In the genomic region with DNA sequence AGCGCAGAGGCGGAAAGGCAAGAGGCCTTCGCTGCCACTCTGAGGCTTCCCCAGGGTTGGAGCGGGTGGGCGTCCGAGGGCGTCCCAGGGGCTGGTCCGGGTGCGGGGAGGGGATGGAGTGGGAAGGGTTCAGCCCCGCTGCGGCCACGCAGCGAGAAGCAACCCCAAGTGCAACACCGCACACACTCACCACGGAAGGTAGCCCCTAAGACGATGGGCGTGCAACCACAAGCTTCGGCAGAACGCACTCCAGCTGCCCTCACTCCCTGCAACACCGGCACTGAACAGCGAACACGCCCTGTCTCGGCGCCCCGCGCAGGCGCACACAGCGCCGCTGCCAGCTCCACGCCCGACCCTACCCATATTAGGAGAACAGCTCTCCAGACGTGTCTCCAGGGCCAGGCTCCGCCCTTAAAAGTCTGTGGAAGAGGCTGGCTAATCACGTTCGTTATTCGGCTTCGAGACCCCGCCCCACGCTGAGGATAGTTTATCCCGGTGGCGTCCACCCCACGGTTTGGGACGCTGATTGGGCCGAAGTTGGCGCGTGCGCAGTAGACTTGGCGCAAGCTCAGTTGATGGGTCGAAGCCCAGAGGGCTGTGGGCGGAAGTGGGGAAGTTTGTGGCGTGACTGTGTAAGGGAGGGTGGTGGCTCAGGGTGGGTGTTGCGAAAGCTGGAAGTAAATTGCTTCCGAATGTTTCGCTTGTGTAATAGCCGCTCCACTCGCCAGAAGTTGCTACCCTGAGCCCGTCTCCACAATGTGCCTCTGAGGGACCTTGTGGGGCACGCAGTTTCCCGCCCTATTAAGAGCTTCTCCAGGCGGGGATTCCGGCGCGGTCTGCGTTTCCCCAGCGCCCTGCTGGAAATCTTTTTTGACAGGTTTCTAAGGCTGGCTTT, we compare ENCODE assay signal across 1 cellular context.
TF ChIP-seq lines count a peak whose summit lies in the region.

A gene (minus strand): TSS at position 300 of the 895 bp plus-strand sequence. CDS start 343 bp downstream, outside the sequence.

TF ChIP-seq in HepG2, 621 proteins besides CTCF, POLR2A, EP300 and RAD21 (continued from another document and continues in another):
- TF ChIP-seq, protein P1, sequence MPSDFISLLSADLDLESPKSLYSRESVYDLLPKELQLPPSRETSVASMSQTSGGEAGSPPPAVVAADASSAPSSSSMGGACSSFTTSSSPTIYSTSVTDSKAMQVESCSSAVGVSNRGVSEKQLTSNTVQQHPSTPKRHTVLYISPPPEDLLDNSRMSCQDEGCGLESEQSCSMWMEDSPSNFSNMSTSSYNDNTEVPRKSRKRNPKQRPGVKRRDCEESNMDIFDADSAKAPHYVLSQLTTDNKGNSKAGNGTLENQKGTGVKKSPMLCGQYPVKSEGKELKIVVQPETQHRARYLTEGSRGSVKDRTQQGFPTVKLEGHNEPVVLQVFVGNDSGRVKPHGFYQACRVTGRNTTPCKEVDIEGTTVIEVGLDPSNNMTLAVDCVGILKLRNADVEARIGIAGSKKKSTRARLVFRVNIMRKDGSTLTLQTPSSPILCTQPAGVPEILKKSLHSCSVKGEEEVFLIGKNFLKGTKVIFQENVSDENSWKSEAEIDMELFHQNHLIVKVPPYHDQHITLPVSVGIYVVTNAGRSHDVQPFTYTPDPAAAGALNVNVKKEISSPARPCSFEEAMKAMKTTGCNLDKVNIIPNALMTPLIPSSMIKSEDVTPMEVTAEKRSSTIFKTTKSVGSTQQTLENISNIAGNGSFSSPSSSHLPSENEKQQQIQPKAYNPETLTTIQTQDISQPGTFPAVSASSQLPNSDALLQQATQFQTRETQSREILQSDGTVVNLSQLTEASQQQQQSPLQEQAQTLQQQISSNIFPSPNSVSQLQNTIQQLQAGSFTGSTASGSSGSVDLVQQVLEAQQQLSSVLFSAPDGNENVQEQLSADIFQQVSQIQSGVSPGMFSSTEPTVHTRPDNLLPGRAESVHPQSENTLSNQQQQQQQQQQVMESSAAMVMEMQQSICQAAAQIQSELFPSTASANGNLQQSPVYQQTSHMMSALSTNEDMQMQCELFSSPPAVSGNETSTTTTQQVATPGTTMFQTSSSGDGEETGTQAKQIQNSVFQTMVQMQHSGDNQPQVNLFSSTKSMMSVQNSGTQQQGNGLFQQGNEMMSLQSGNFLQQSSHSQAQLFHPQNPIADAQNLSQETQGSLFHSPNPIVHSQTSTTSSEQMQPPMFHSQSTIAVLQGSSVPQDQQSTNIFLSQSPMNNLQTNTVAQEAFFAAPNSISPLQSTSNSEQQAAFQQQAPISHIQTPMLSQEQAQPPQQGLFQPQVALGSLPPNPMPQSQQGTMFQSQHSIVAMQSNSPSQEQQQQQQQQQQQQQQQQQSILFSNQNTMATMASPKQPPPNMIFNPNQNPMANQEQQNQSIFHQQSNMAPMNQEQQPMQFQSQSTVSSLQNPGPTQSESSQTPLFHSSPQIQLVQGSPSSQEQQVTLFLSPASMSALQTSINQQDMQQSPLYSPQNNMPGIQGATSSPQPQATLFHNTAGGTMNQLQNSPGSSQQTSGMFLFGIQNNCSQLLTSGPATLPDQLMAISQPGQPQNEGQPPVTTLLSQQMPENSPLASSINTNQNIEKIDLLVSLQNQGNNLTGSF (CRISPR knock-in tag; IDR thresholded peaks at IDR 0.05) = no peak
- TF ChIP-seq ZNF775 (CRISPR knock-in tag; IDR thresholded peaks at IDR 0.05; ENCODE audit: borderline replicate concordance) (no peak), ZNF451 (CRISPR knock-in tag; IDR thresholded peaks at IDR 0.05) (no peak), SP1 (IDR thresholded peaks at IDR 0.05) (no peak), SP1 (CRISPR knock-in tag; IDR thresholded peaks at IDR 0.05) (peak; percentile 37; the same call in 1 of the 2 replicates), SKI (IDR thresholded peaks at IDR 0.05; ENCODE audit: partially characterized antibody) (peak; percentile 73), ZNF615 (CRISPR knock-in tag; IDR thresholded peaks at IDR 0.05; ENCODE audit: borderline replicate concordance) (no peak), ARNT (IDR thresholded peaks at IDR 0.05) (no peak), ZNF124 (CRISPR knock-in tag; IDR thresholded peaks at IDR 0.05) (no peak), ZNF878 (CRISPR knock-in tag; IDR thresholded peaks at IDR 0.05) (0 out of 2 replicates have a peak, but pooled peaks have one; percentile 0), ZSCAN20 (CRISPR knock-in tag; IDR thresholded peaks at IDR 0.05; ENCODE audit: borderline replicate concordance) (no peak), CREB1 (IDR thresholded peaks at IDR 0.05) (0 out of 2 replicates have a peak, but pooled peaks have one; percentile 33), CREB1 (CRISPR knock-in tag; IDR thresholded peaks at IDR 0.05) (peak; percentile 61), GATAD2A (CRISPR knock-in tag; IDR thresholded peaks at IDR 0.05) (peak; percentile 43; the same call in 1 of the 2 replicates), RNF2 (conservative IDR thresholded peaks at IDR 0.05; ENCODE audit: low read depth) (no peak), IKZF4 (CRISPR knock-in tag; IDR thresholded peaks at IDR 0.05; ENCODE audit: borderline replicate concordance, low read depth, not compliant biosample characterization) (no peak)
- TF ChIP-seq, protein P2, sequence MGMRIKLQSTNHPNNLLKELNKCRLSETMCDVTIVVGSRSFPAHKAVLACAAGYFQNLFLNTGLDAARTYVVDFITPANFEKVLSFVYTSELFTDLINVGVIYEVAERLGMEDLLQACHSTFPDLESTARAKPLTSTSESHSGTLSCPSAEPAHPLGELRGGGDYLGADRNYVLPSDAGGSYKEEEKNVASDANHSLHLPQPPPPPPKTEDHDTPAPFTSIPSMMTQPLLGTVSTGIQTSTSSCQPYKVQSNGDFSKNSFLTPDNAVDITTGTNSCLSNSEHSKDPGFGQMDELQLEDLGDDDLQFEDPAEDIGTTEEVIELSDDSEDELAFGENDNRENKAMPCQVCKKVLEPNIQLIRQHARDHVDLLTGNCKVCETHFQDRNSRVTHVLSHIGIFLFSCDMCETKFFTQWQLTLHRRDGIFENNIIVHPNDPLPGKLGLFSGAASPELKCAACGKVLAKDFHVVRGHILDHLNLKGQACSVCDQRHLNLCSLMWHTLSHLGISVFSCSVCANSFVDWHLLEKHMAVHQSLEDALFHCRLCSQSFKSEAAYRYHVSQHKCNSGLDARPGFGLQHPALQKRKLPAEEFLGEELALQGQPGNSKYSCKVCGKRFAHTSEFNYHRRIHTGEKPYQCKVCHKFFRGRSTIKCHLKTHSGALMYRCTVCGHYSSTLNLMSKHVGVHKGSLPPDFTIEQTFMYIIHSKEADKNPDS (CRISPR knock-in tag; IDR thresholded peaks at IDR 0.05) = no peak
- TF ChIP-seq, protein P3, sequence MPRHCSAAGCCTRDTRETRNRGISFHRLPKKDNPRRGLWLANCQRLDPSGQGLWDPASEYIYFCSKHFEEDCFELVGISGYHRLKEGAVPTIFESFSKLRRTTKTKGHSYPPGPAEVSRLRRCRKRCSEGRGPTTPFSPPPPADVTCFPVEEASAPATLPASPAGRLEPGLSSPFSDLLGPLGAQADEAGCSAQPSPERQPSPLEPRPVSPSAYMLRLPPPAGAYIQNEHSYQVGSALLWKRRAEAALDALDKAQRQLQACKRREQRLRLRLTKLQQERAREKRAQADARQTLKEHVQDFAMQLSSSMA (CRISPR knock-in tag; IDR thresholded peaks at IDR 0.05) = peak; percentile 25; the same call in 1 of the 2 replicates
- TF ChIP-seq, protein P4, sequence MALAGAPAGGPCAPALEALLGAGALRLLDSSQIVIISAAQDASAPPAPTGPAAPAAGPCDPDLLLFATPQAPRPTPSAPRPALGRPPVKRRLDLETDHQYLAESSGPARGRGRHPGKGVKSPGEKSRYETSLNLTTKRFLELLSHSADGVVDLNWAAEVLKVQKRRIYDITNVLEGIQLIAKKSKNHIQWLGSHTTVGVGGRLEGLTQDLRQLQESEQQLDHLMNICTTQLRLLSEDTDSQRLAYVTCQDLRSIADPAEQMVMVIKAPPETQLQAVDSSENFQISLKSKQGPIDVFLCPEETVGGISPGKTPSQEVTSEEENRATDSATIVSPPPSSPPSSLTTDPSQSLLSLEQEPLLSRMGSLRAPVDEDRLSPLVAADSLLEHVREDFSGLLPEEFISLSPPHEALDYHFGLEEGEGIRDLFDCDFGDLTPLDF (CRISPR knock-in tag; IDR thresholded peaks at IDR 0.05) = peak; percentile 72
- TF ChIP-seq, protein P5, sequence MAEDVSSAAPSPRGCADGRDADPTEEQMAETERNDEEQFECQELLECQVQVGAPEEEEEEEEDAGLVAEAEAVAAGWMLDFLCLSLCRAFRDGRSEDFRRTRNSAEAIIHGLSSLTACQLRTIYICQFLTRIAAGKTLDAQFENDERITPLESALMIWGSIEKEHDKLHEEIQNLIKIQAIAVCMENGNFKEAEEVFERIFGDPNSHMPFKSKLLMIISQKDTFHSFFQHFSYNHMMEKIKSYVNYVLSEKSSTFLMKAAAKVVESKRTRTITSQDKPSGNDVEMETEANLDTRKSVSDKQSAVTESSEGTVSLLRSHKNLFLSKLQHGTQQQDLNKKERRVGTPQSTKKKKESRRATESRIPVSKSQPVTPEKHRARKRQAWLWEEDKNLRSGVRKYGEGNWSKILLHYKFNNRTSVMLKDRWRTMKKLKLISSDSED (CRISPR knock-in tag; IDR thresholded peaks at IDR 0.05) = 0 out of 2 replicates have a peak, but pooled peaks have one; percentile 7
- TF ChIP-seq, protein P6, sequence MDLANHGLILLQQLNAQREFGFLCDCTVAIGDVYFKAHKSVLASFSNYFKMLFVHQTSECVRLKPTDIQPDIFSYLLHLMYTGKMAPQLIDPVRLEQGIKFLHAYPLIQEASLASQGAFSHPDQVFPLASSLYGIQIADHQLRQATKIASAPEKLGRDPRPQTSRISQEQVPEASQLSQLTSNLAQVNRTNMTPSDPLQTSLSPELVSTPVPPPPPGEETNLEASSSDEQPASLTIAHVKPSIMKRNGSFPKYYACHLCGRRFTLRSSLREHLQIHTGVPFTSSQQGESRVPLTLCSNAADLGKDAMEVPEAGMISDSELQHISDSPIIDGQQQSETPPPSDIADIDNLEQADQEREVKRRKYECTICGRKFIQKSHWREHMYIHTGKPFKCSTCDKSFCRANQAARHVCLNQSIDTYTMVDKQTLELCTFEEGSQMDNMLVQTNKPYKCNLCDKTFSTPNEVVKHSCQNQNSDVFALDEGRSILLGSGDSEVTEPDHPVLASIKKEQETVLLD (CRISPR knock-in tag; IDR thresholded peaks at IDR 0.05; ENCODE audit: low read depth) = no peak
- TF ChIP-seq, protein P7, sequence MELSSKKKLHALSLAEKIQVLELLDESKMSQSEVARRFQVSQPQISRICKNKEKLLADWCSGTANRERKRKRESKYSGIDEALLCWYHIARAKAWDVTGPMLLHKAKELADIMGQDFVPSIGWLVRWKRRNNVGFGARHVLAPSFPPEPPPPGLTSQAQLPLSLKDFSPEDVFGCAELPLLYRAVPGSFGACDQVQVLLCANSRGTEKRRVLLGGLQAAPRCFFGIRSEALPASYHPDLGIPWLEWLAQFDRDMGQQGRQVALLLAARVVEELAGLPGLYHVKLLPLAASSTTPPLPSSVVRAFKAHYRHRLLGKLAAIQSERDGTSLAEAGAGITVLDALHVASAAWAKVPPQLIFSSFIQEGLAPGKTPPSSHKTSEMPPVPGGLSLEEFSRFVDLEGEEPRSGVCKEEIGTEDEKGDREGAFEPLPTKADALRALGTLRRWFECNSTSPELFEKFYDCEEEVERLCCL (CRISPR knock-in tag; IDR thresholded peaks at IDR 0.05; ENCODE audit: borderline replicate concordance) = no peak
- TF ChIP-seq, protein P8, sequence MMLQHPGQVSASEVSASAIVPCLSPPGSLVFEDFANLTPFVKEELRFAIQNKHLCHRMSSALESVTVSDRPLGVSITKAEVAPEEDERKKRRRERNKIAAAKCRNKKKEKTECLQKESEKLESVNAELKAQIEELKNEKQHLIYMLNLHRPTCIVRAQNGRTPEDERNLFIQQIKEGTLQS (CRISPR knock-in tag; IDR thresholded peaks at IDR 0.05) = 0 out of 2 replicates have a peak, but pooled peaks have one; percentile 34
- TF ChIP-seq, protein P9, sequence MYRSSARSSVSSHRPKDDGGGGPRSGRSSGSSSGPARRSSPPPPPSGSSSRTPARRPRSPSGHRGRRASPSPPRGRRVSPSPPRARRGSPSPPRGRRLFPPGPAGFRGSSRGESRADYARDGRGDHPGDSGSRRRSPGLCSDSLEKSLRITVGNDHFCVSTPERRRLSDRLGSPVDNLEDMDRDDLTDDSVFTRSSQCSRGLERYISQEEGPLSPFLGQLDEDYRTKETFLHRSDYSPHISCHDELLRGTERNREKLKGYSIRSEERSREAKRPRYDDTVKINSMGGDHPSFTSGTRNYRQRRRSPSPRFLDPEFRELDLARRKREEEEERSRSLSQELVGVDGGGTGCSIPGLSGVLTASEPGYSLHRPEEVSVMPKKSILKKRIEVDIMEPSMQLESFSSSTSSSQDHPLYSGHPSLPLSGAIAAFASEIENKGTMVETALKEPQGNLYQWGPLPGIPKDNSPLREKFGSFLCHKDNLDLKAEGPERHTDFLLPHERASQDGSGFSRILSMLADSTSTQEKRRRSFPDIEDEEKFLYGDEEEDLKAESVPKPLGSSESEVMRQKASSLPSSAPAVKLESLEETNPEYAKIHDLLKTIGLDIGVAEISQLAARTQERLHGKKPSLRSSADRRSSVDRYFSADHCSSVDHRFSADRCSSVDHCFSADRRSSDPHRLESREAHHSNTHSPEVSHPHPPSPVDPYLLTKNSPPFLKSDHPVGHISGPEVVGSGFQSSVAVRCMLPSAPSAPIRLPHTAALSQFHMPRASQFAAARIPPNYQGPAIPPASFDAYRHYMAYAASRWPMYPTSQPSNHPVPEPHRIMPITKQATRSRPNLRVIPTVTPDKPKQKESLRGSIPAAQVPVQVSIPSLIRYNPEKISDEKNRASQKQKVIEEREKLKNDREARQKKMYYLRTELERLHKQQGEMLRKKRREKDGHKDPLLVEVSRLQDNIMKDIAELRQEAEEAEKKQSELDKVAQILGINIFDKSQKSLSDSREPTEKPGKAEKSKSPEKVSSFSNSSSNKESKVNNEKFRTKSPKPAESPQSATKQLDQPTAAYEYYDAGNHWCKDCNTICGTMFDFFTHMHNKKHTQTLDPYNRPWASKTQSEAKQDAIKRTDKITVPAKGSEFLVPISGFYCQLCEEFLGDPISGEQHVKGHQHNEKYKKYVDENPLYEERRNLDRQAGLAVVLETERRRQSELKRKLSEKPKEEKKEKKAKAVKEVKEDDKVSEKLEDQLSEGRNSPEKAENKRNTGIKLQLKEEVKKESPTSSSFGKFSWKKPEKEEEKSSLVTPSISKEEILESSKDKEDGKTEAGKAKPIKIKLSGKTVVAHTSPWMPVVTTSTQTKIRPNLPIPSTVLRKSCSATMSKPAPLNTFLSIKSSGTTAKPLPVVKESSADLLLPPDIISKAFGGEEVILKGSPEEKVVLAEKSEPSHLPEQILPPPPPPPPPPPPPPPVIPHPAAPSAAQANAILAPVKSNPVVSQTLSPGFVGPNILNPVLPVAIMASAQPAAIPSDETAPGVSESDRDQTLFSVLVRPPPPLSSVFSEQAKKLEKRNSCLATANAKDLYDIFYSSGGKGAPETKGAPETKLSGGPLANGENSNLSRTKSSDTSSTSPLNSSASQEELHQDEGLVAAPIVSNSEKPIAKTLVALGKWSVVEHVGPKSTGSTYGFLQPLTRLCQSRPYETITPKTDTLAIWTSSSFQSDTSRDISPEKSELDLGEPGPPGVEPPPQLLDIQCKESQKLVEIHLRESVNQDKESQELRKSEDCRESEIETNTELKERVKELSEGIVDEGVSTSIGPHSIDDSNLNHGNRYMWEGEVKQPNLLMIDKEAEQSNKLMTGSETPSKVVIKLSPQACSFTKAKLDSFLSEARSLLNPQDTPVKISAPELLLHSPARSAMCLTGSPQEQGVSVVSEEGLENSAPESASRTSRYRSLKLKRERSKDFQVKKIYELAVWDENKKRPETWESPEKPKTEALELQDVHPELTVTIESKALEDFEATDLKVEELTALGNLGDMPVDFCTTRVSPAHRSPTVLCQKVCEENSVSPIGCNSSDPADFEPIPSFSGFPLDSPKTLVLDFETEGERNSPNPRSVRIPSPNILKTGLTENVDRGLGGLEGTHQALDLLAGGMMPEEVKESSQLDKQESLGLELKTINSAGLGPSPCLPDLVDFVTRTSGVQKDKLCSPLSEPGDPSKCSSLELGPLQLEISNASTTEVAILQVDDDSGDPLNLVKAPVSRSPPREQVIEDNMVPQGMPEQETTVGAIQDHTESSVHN (CRISPR knock-in tag; IDR thresholded peaks at IDR 0.05) = no peak
